Comparison of ENCODE assay signal across 1 cellular context in genomic region chr22:23180893-23181762, GRCh38.
A peak's percentile ranks its signal among the peaks of the same experiment; 100 is the strongest.
TF ChIP-seq lines count a peak whose summit lies in the region.

No MANE protein-coding gene starts in this region.

TF ChIP-seq in HepG2, 621 proteins besides CTCF, POLR2A, EP300 and RAD21 (continued from another document and continues in another):
- no peak for TF ChIP-seq ZNF335 (CRISPR knock-in tag; IDR thresholded peaks at IDR 0.05)
- TF ChIP-seq ZSCAN20 (CRISPR knock-in tag; IDR thresholded peaks at IDR 0.05; ENCODE audit: borderline replicate concordance), result no peak
- no peak for TF ChIP-seq NR2F1 (CRISPR knock-in tag; IDR thresholded peaks at IDR 0.05)
- no peak for TF ChIP-seq SETDB1 (CRISPR knock-in tag; IDR thresholded peaks at IDR 0.05; ENCODE audit: borderline replicate concordance)
- TF ChIP-seq ZNF24 (IDR thresholded peaks at IDR 0.05), result no peak
- TF ChIP-seq EED (CRISPR knock-in tag; IDR thresholded peaks at IDR 0.05), result peak; percentile 34; the same call in 1 of the 2 replicates
- no peak for TF ChIP-seq ZKSCAN8 (CRISPR knock-in tag; IDR thresholded peaks at IDR 0.05; ENCODE audit: borderline replicate concordance)
- TF ChIP-seq ZSCAN30 (CRISPR knock-in tag; IDR thresholded peaks at IDR 0.05), result no peak
- no peak for TF ChIP-seq ZNF589 (CRISPR knock-in tag; conservative IDR thresholded peaks at IDR 0.05)
- TF ChIP-seq ZBTB33 (CRISPR knock-in tag; IDR thresholded peaks at IDR 0.05), result peak; percentile 7; the same call in 1 of the 2 replicates
- peak; percentile 6; the same call in 1 of the 2 replicates for TF ChIP-seq GABPB1 (CRISPR knock-in tag; IDR thresholded peaks at IDR 0.05)
- TF ChIP-seq REPIN1 (CRISPR knock-in tag; IDR thresholded peaks at IDR 0.05; ENCODE audit: borderline replicate concordance, low read depth), result no peak
- TF ChIP-seq MTF1 (CRISPR knock-in tag; IDR thresholded peaks at IDR 0.05), result no peak
- TF ChIP-seq ZNF761 (CRISPR knock-in tag; conservative IDR thresholded peaks at IDR 0.05), result no peak; the same call in 1 of the 2 replicates
- TF ChIP-seq SP1 (IDR thresholded peaks at IDR 0.05), result no peak
- no peak for TF ChIP-seq SP1 (CRISPR knock-in tag; IDR thresholded peaks at IDR 0.05)
- TF ChIP-seq SYNCRIP (IDR thresholded peaks at IDR 0.05; ENCODE audit: insufficient read depth, low read depth, low read length), result no peak
- no peak for TF ChIP-seq MAFK (conservative IDR thresholded peaks at IDR 0.05 in 1 of 2, IDR thresholded peaks at IDR 0.05 in 1 of 2; ENCODE audit: low read length in 2 of 2)
- TF ChIP-seq IKZF4 (CRISPR knock-in tag; IDR thresholded peaks at IDR 0.05; ENCODE audit: borderline replicate concordance, low read depth, not compliant biosample characterization), result peak; percentile 12
- no peak for TF ChIP-seq ZBTB8A (CRISPR knock-in tag; IDR thresholded peaks at IDR 0.05; ENCODE audit: borderline replicate concordance, low read depth)
- TF ChIP-seq ZNF749 (CRISPR knock-in tag; IDR thresholded peaks at IDR 0.05; ENCODE audit: borderline replicate concordance), result no peak
- TF ChIP-seq KDM5A (IDR thresholded peaks at IDR 0.05; ENCODE audit: borderline replicate concordance, low read length), result no peak
- TF ChIP-seq ZC3H13 (CRISPR knock-in tag; IDR thresholded peaks at IDR 0.05), result no peak
- TF ChIP-seq ZNF75D (CRISPR knock-in tag; IDR thresholded peaks at IDR 0.05; ENCODE audit: borderline replicate concordance), result no peak
- no peak for TF ChIP-seq ZNF703 (CRISPR knock-in tag; IDR thresholded peaks at IDR 0.05; ENCODE audit: borderline replicate concordance)
- peak; percentile 27; the same call in 1 of the 2 replicates for TF ChIP-seq TAF1 (CRISPR knock-in tag; IDR thresholded peaks at IDR 0.05)
- no peak for TF ChIP-seq MTF2 (CRISPR knock-in tag; IDR thresholded peaks at IDR 0.05; ENCODE audit: borderline replicate concordance)
- no peak for TF ChIP-seq AFF4 (CRISPR knock-in tag; IDR thresholded peaks at IDR 0.05)
- TF ChIP-seq PPARG (CRISPR knock-in tag; conservative IDR thresholded peaks at IDR 0.05), result no peak
- no peak for TF ChIP-seq SRY (CRISPR knock-in tag; IDR thresholded peaks at IDR 0.05)
- no peak for TF ChIP-seq ZNF275 (CRISPR knock-in tag; IDR thresholded peaks at IDR 0.05; ENCODE audit: borderline replicate concordance)
- no peak for TF ChIP-seq SKIL (CRISPR knock-in tag; IDR thresholded peaks at IDR 0.05; ENCODE audit: borderline replicate concordance)
- TF ChIP-seq ZHX2 (IDR thresholded peaks at IDR 0.05; ENCODE audit: low read depth), result no peak
- no peak for TF ChIP-seq ZHX2 (CRISPR knock-in tag; IDR thresholded peaks at IDR 0.05; ENCODE audit: borderline replicate concordance)
- TF ChIP-seq ZNF878 (CRISPR knock-in tag; IDR thresholded peaks at IDR 0.05), result no peak
- no peak for TF ChIP-seq SP4 (CRISPR knock-in tag; IDR thresholded peaks at IDR 0.05)
- TF ChIP-seq FOXO1 (CRISPR knock-in tag; IDR thresholded peaks at IDR 0.05), result no peak
- no peak for TF ChIP-seq MED1 (CRISPR knock-in tag; IDR thresholded peaks at IDR 0.05)
- TF ChIP-seq HNRNPUL1 (IDR thresholded peaks at IDR 0.05; ENCODE audit: low read depth, low read length), result no peak
- TF ChIP-seq ZNF543 (CRISPR knock-in tag; IDR thresholded peaks at IDR 0.05), result no peak
- TF ChIP-seq ZNF207 (IDR thresholded peaks at IDR 0.05; ENCODE audit: borderline replicate concordance), result no peak
- TF ChIP-seq ZNF678 (CRISPR knock-in tag; IDR thresholded peaks at IDR 0.05), result no peak
- TF ChIP-seq ZNF44 (CRISPR knock-in tag; IDR thresholded peaks at IDR 0.05), result no peak
- TF ChIP-seq ZGPAT (CRISPR knock-in tag; IDR thresholded peaks at IDR 0.05), result peak; percentile 28; the same call in 1 of the 2 replicates
- TF ChIP-seq ZNF160 (CRISPR knock-in tag; IDR thresholded peaks at IDR 0.05), result no peak
- TF ChIP-seq ZMYM2 (CRISPR knock-in tag; IDR thresholded peaks at IDR 0.05), result no peak
- no peak for TF ChIP-seq FOXK2 (IDR thresholded peaks at IDR 0.05)
- TF ChIP-seq PRDM4 (CRISPR knock-in tag; IDR thresholded peaks at IDR 0.05; ENCODE audit: borderline replicate concordance), result no peak
- no peak for TF ChIP-seq NR1H2 (CRISPR knock-in tag; IDR thresholded peaks at IDR 0.05; ENCODE audit: borderline replicate concordance, low read depth)
- no peak for TF ChIP-seq DDIT3 (CRISPR knock-in tag; IDR thresholded peaks at IDR 0.05)
- TF ChIP-seq RAD51 (IDR thresholded peaks at IDR 0.05; ENCODE audit: borderline replicate concordance), result no peak
- no peak for TF ChIP-seq ZNF652 (CRISPR knock-in tag; IDR thresholded peaks at IDR 0.05; ENCODE audit: borderline replicate concordance, low read depth)
